8 cellular contexts compared by ENCODE assay signal in the genomic region with DNA sequence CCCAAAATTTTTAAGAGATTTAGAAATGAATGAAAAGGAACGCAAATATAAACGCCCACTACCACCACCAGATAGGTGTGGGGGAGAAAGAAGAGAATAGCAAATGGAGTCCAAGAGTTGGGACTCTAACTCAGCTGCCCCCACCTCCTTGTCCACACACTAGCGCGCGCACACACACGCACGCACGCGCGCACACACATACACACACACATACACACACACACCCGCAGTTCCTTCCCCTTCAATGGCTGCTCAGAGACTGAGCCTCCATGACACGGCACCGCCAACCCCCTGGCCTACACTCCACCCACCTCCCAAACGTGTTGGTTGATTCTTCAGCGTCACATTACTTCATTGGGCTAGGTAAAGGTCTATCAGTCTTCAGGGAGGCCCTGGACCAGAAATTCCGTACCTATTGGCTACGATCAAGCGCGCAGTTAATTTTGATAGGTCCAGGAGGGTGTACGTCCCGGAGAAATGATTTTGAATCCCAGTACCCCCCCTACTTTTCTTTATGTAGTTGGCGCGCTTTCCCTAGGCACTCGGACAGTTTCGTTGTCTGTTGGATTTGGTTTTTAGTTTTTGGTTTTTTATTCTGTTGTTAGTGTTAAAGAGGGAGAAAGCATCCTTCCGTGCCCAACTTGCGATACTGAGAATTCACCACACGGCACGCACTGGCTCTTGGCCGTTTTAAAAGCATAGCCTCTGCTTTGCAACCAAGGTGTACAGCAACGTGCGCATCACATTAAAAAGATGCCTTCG.
DNase-seq lines count a peak whose midpoint lies in the region; ATAC-seq and FAIRE-seq lines count a peak whose summit lies in the region.

Gene ANP32E, minus strand, starts transcription at position 261 of the 762 bp plus-strand sequence. CDS start 326 bp downstream, outside the sequence.

- DNase-seq in AG20443 (ENCODE audit: low spot score) (peak; percentile 97), NCI-H446 treated with DMSO at 0.1 percent for 48 hours (lab: John Stamatoyannopoulos, UW) (peak; percentile 100), cerebellar cortex (ENCODE audit: low spot score) (peak; percentile 100)
- DNase-seq in stimulated activated CD4-positive, alpha-beta T cell treated with anti-CD3 and anti-CD28 coated beads, Interleukin-12 subunit alpha, Interleukin-12 subunit beta, amount 100 ng/mL, for 4 hours, result peak; percentile 84

- ATAC-seq in GM19043 (IDR thresholded peaks at IDR 0.05; ENCODE audit: low read depth, unreplicated experiment) (peak; percentile 79), HG03378 (IDR thresholded peaks at IDR 0.05; ENCODE audit: unreplicated experiment) (peak; percentile 88)
- ATAC-seq in activated CD4-positive, CD25-positive, alpha-beta regulatory T cell treated with anti-CD3 and anti-CD28 coated beads, Interleukin-2, amount 50 U/mL, for 24 hours, result peak; percentile 95

- peak; percentile 98 for FAIRE-seq in islet of Langerhans (lab: Jason Lieb, UNC)

Comparison
In these comparisons a context has a peak if more than half of its experiments do, and no peak if none do; other contexts are left out.
1. Peak in every context shown above with its lines: DNase-seq and ATAC-seq.